Comparison of ENCODE assay signal across 8 cellular contexts in genomic region chr18:58045265-58046086, GRCh38. TPM values are rescaled to one million over a fixed set of nuclear protein-coding genes. Genes with fewer than 3 reads are reported as not detected.
DNase-seq lines count a peak whose midpoint lies in the region; ATAC-seq and TF ChIP-seq lines count a peak whose summit lies in the region.

No MANE protein-coding gene starts in this region.

- H3K9me3 Mint-ChIP-seq in activated naive CD8-positive, alpha-beta T cell treated with anti-CD3 and anti-CD28 coated beads for 36 hours: no peaks in the 10 kb centered on the region

- H3K4me1 ChIP-seq in Peyer's patch (peaks cover 0 to 31% (median 2%) of the 10 kb centered on the region in 4 donors), right atrium auricular region (peaks cover 0 to 26% of the 10 kb centered on the region in 2 donors), psoas muscle (no peaks in the 10 kb centered on the region)

- peak overlapping the region; percentile 77 to 97 (median 86) for H3K4me3 ChIP-seq in Peyer's patch
- peak overlapping the region; percentile 85 to 86 for H3K4me3 ChIP-seq in right atrium auricular region
- H3K4me3 ChIP-seq in psoas muscle: peak overlapping the region; percentile 92

- ATAC-seq in psoas muscle: no peak
- no peak for ATAC-seq in GM21825 (IDR thresholded peaks at IDR 0.05; ENCODE audit: unreplicated experiment)
- ATAC-seq in GM19463 (IDR thresholded peaks at IDR 0.05; ENCODE audit: unreplicated experiment): no peak

- intact Hi-C loops in psoas muscle (cut with DNase I): loop anchor here in 1 of 2 donors (5.0 kb wide), 1 partner anchor 277 kb away; no protein-coding TSS in a partner anchor

- TF ChIP-seq CTCF in Peyer's patch (IDR thresholded peaks at IDR 0.05): peak in 1 of 6 experiments; percentile 27
- no peak for TF ChIP-seq CTCF in right atrium auricular region (IDR thresholded peaks at IDR 0.05)
- TF ChIP-seq CTCF in psoas muscle (IDR thresholded peaks at IDR 0.05): no peak

- H3K27ac Mint-ChIP-seq in activated naive CD8-positive, alpha-beta T cell treated with anti-CD3 and anti-CD28 coated beads for 36 hours: peak overlapping the region; percentile 51

- peak overlapping the region; percentile 93 for H3K4me3 Mint-ChIP-seq in activated naive CD8-positive, alpha-beta T cell treated with anti-CD3 and anti-CD28 coated beads for 36 hours

- peak overlapping the region; percentile 77 to 98 (median 89) for H3K27ac ChIP-seq in Peyer's patch
- peak overlapping the region; percentile 87 to 89 for H3K27ac ChIP-seq in right atrium auricular region
- no peak overlapping the region for H3K27ac ChIP-seq in psoas muscle

- no peaks in the 10 kb centered on the region for H3K27me3 Mint-ChIP-seq in activated naive CD8-positive, alpha-beta T cell treated with anti-CD3 and anti-CD28 coated beads for 36 hours

- H3K36me3 Mint-ChIP-seq in activated naive CD8-positive, alpha-beta T cell treated with anti-CD3 and anti-CD28 coated beads for 36 hours: no peaks in the 10 kb centered on the region

- H3K4me1 Mint-ChIP-seq in activated naive CD8-positive, alpha-beta T cell treated with anti-CD3 and anti-CD28 coated beads for 36 hours: peaks cover 22% of the 10 kb centered on the region

- H3K9me3 ChIP-seq in Peyer's patch (no peaks in the 10 kb centered on the region), right atrium auricular region (no peaks in the 10 kb centered on the region), psoas muscle (no peaks in the 10 kb centered on the region)

- peak in 1 of 2 donors; percentile 61 for TF ChIP-seq POLR2A in Peyer's patch (IDR thresholded peaks at IDR 0.05)

- WGBS in psoas muscle, 3 donors: 6 to 9% (median 7%) methylated on average over 32 of the region's 32 CpGs

- no peaks in the 10 kb centered on the region for H3K36me3 ChIP-seq in Peyer's patch
- H3K36me3 ChIP-seq in right atrium auricular region: no peaks in the 10 kb centered on the region
- H3K36me3 ChIP-seq in psoas muscle (ENCODE audit: insufficient read depth in 1 of 2, low read depth in 1 of 2): no peaks in the 10 kb centered on the region

- DNase-seq in C1 segment of cervical spinal cord (lab: John Stamatoyannopoulos, UW) (peak in 10 of 14 donors; percentile 26 to 76 (median 40)), HT-29 (ENCODE audit: low spot score) (peak; percentile 64), Peyer's patch (peak; percentile 44 to 83 (median 82)), right atrium auricular region (ENCODE audit: low spot score) (no peak), psoas muscle (peak in 1 of 2 donors; percentile 13)
- DNase-seq in activated naive CD8-positive, alpha-beta T cell treated with anti-CD3 and anti-CD28 coated beads for 36 hours: peak; percentile 48

- H3K27me3 ChIP-seq in Peyer's patch: no peaks in the 10 kb centered on the region
- no peaks in the 10 kb centered on the region for H3K27me3 ChIP-seq in right atrium auricular region
- H3K27me3 ChIP-seq in psoas muscle (ENCODE audit: insufficient read depth in 3 of 3, low read length in 2 of 3): no peaks in the 10 kb centered on the region

RNA-seq across cellular contexts. Expression of gene NEDD4L, which starts 1.4 kb away (rescaled TPM):
- 78.2 and 83.9 TPM in 2 replicates for total RNA-seq in HT-29 (2014; rRNA removed; shearing (Covaris generic))
- total RNA-seq in Peyer's patch (100 to 1,000 TPM; 213 to 312 (median 277) TPM), right atrium auricular region (10 to 100 TPM; 45.0 to 68.0 TPM), psoas muscle (10 to 100 TPM; 19.6 to 28.0 (median 21.5) TPM)
- total RNA-seq in activated naive CD8-positive, alpha-beta T cell treated with anti-CD3 and anti-CD28 coated beads for 36 hours: 10 to 100 TPM; 10.5 to 14.4 TPM
- polyA plus RNA-seq in psoas muscle: 10 to 100 TPM; 14.8 to 16.9 (median 15.2) TPM
